Comparison of ENCODE assay signal across 17 cellular contexts in the genomic region with DNA sequence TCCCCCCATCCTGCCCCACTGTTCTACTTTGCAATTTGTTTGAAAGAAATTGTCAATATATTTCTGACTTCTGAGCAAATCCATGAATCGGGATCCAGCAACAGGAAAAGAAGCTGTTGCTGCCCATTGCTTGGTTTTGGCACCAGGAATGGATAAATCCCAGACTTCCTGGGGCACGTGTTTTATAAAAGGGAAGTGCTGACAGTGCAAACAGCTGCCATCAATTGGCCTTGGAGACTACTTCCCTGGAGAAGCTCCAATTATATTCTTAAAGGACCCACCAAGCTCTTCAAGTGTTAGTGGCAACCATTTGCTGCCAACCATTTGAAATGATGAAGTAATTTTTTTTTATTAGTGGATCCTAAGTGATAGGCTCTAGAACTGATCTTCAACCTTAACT. TPM values are rescaled to one million over a fixed set of nuclear protein-coding genes. Genes with fewer than 3 reads are reported as not detected.
DNase-seq lines count a peak whose midpoint lies in the region; ATAC-seq and TF ChIP-seq lines count a peak whose summit lies in the region.
"Had no signal": no experiment of that assay in that cellular context is flagged by ENCODE, and none has a peak within 500 bp of the region (broad histone marks: within the 10 kb centered on the region; RNA-seq: fewer than 3 reads in every experiment).

No MANE protein-coding gene starts in this region.

- peaks cover 5% of the 10 kb centered on the region for H3K4me1 Mint-ChIP-seq in brain
- H3K4me1 Mint-ChIP-seq: CD4-positive, CD25-positive, alpha-beta regulatory T cell; GM23338; H9 had no signal

- H3K4me3 ChIP-seq in heart left ventricle, result no peak overlapping the region
- no peak overlapping the region for H3K4me3 ChIP-seq in testis
- H3K4me3 ChIP-seq: BLaER1 treated with 17β-estradiol and CSF1 and Interleukin-3, amounts not matched to agents 10 nM and 100 nM; GM23338 had no signal

- DNase-seq in DMS 273 (lab: John Stamatoyannopoulos, UW; ENCODE audit: unreplicated experiment), result peak; percentile 57
- DNase-seq in DMS 273 treated with DMSO at 0.1 percent for 48 hours (lab: John Stamatoyannopoulos, UW), result no peak
- no peak for DNase-seq in Right ventricle myocardium inferior (ENCODE audit: missing footprints)
- no peak for DNase-seq in heart left ventricle
- DNase-seq in LHCN-M2 (ENCODE audit: low read depth), result peak; percentile 5
- DNase-seq in testis, result no peak
- DNase-seq in KG1 (lab: John Stamatoyannopoulos, UW), result no peak
- DNase-seq: CD4-positive, CD25-positive, alpha-beta regulatory T cell; DMS153; DMS79 treated with DMSO at 0.1 percent for 48 hours; EL; H9 had no signal

- ATAC-seq in Right ventricle myocardium inferior (peak; percentile 59), heart left ventricle (no peak)
- ATAC-seq: GM23338 had no signal

- H3K9me3 Mint-ChIP-seq in brain, result peaks cover 0 to 5% (median 0%) of the 10 kb centered on the region in 5 experiments
- H3K9me3 Mint-ChIP-seq: GM23338, H9 had no signal

- WGBS in heart left ventricle, 4 donors, result 21 to 38% (median 32%) methylated on average over 2 of the region's 2 CpGs
- WGBS in testis, 2 donors, result 34 to 36% methylated on average over 2 of the region's 2 CpGs

- intact Hi-C loops in Right ventricle myocardium inferior (cut with DNase I) (no loop called here), heart left ventricle (cut with DNase I) (no loop called here), testis (cut with DNase I; ENCODE audit: low total_unique reads) (no loop called here)

- no peaks in the 10 kb centered on the region for H3K9me3 ChIP-seq in heart left ventricle
- H3K9me3 ChIP-seq in testis, result no peaks in the 10 kb centered on the region
- H3K9me3 ChIP-seq: BLaER1 treated with 17β-estradiol and CSF1 and Interleukin-3, amounts not matched to agents 10 nM and 100 nM had no signal

- H3K36me3 ChIP-seq in heart left ventricle (no peaks in the 10 kb centered on the region), testis (ENCODE audit: low read depth, missing control alignments) (no peaks in the 10 kb centered on the region)
- H3K36me3 ChIP-seq: BLaER1 treated with 17β-estradiol and CSF1 and Interleukin-3, amounts not matched to agents 10 nM and 100 nM had no signal

- peak overlapping the region in 1 of 5 experiments; percentile 30 for H3K4me3 Mint-ChIP-seq in brain
- H3K4me3 Mint-ChIP-seq: CD4-positive, CD25-positive, alpha-beta regulatory T cell; GM23338; H9 had no signal

- no peaks in the 10 kb centered on the region for H3K4me1 ChIP-seq in heart left ventricle
- no peaks in the 10 kb centered on the region for H3K4me1 ChIP-seq in testis
- H3K4me1 ChIP-seq: BLaER1 treated with 17β-estradiol and CSF1 and Interleukin-3, amounts not matched to agents 10 nM and 100 nM had no signal

- H3K27me3 ChIP-seq in heart left ventricle (no peaks in the 10 kb centered on the region), testis (no peaks in the 10 kb centered on the region)
- H3K27me3 ChIP-seq: BLaER1 treated with 17β-estradiol and CSF1 and Interleukin-3, amounts not matched to agents 10 nM and 100 nM had no signal

- TF ChIP-seq POLR2A in heart left ventricle (IDR thresholded peaks at IDR 0.05) (no peak), testis (IDR thresholded peaks at IDR 0.05) (no peak)

- TF ChIP-seq CTCF in heart left ventricle (IDR thresholded peaks at IDR 0.05) (no peak), brain (conservative IDR thresholded peaks at IDR 0.05) (no peak), testis (IDR thresholded peaks at IDR 0.05) (no peak)

- H3K27ac ChIP-seq in heart left ventricle, result no peak overlapping the region
- no peak overlapping the region for H3K27ac ChIP-seq in testis
- H3K27ac ChIP-seq: 22Rv1; BLaER1 treated with 17β-estradiol and CSF1 and Interleukin-3, amounts not matched to agents 10 nM and 100 nM had no signal

- peak overlapping the region in 3 of 5 experiments; percentile 63 to 69 (median 66) for H3K27ac Mint-ChIP-seq in brain
- H3K27ac Mint-ChIP-seq: CD4-positive, CD25-positive, alpha-beta regulatory T cell; GM23338; H9 had no signal

- peaks cover 4% of the 10 kb centered on the region for H3K27me3 Mint-ChIP-seq in brain

- no peaks in the 10 kb centered on the region for H3K36me3 Mint-ChIP-seq in brain

RNA-seq across cellular contexts. Expression of gene STK32A, which starts 13.8 kb away (rescaled TPM):
- total RNA-seq in Right ventricle myocardium inferior (1.1 TPM), heart left ventricle (1 to 10 TPM in 3 of 9 donors, under 1 TPM in 6; 0.16 to 1.4 (median 0.35) TPM), LHCN-M2 (2014; rRNA removed) (0.23 TPM in 1 of 2 replicates, not detected in the other), testis (1 to 10 TPM; 6.0 to 7.9 TPM)
- polyA plus RNA-seq in heart left ventricle (under 1 TPM; 0.15 to 0.30 TPM), brain (ENCODE audit: insufficient read depth, low read depth, low replicate concordance) (25.9 TPM), testis (ENCODE audit: insufficient read depth, low read depth, low replicate concordance) (3.9 TPM)
- polyA plus RNA-seq in LHCN-M2 (2012), result 0.21 TPM
- total RNA-seq: CD4-positive, CD25-positive, alpha-beta regulatory T cell; HT-29 had no signal
- polyA plus RNA-seq: CD4-positive, CD25-positive, alpha-beta regulatory T cell had no signal

Comparison
In these comparisons a context has a peak if more than half of its experiments do, and no peak if none do; other contexts are left out.
1. DNase-seq: peak in DMS 273 (single experiment) and LHCN-M2 (single experiment); none in DMS 273 treated with DMSO at 0.1 percent for 48 hours (single experiment), Right ventricle myocardium inferior (single experiment), heart left ventricle (0 of 5), testis (single experiment) and KG1 (single experiment).